Comparison of ENCODE assay signal across 1 cellular context in genomic region chr2:100820346-100821254, GRCh38.
TF ChIP-seq lines count a peak whose summit lies in the region.

No MANE protein-coding gene starts in this region.

TF ChIP-seq in WTC11, 78 proteins besides CTCF, POLR2A, EP300 and RAD21 (continued from another document):
- TF ChIP-seq ZNF281 (CRISPR knock-in tag; IDR thresholded peaks at IDR 0.05) (no peak), OVOL2 (CRISPR knock-in tag; IDR thresholded peaks at IDR 0.05; ENCODE audit: borderline replicate concordance) (no peak), IRF2 (CRISPR knock-in tag; IDR thresholded peaks at IDR 0.05; ENCODE audit: borderline replicate concordance, low read depth) (no peak), ETV6 (CRISPR knock-in tag; IDR thresholded peaks at IDR 0.05) (peak; percentile 28; the same call in 1 of the 2 replicates), GRHL2 (CRISPR knock-in tag; IDR thresholded peaks at IDR 0.05; ENCODE audit: insufficient replicate concordance, severe bottlenecking) (no peak), TEAD1 (CRISPR knock-in tag; IDR thresholded peaks at IDR 0.05) (no peak), SP1 (CRISPR knock-in tag; conservative IDR thresholded peaks at IDR 0.05) (no peak), E2F5 (CRISPR knock-in tag; IDR thresholded peaks at IDR 0.05) (no peak), FOXK1 (CRISPR knock-in tag; IDR thresholded peaks at IDR 0.05) (no peak), ARID4B (CRISPR knock-in tag; IDR thresholded peaks at IDR 0.05; ENCODE audit: borderline replicate concordance) (no peak), EMX1 (CRISPR knock-in tag; IDR thresholded peaks at IDR 0.05) (no peak), RELA (CRISPR knock-in tag; IDR thresholded peaks at IDR 0.05; ENCODE audit: borderline replicate concordance) (no peak), CREM (CRISPR knock-in tag; IDR thresholded peaks at IDR 0.05) (no peak), FOXJ3 (CRISPR knock-in tag; IDR thresholded peaks at IDR 0.05; ENCODE audit: borderline replicate concordance) (no peak), ATF2 (CRISPR knock-in tag; IDR thresholded peaks at IDR 0.05; ENCODE audit: borderline replicate concordance, low read depth) (no peak), ZNF423 (CRISPR knock-in tag; IDR thresholded peaks at IDR 0.05) (no peak), MXD4 (CRISPR knock-in tag; IDR thresholded peaks at IDR 0.05; ENCODE audit: borderline replicate concordance) (no peak)
